In genomic region chr9:7328453-7328852, GRCh38 we compare ENCODE assay signal across 25 cellular contexts.
"Had no signal": no experiment of that assay in that cellular context is flagged by ENCODE, and none has a peak within 500 bp of the region (broad histone marks: within the 10 kb centered on the region; RNA-seq: fewer than 3 reads in every experiment).

No MANE protein-coding gene starts in this region.

- H3K27ac Mint-ChIP-seq: activated CD4-positive, alpha-beta T cell treated with anti-CD3 and anti-CD28 coated beads, Interleukin-2, amount 10 ng/mL, durations not matched to agents 24 days and 14 days; activated naive CD8-positive, alpha-beta T cell treated with anti-CD3 and anti-CD28 coated beads, Interleukin-2, amount 10 ng/mL, durations not matched to agents 7 days and 5 days; activated T-cell treated with anti-CD3 and anti-CD28 coated beads, Interleukin-2, amount 50 U/mL, for 72 hours; activated T-helper 2 cell treated with anti-CD3 and anti-CD28 coated beads, Interferon-gamma antibody, Interleukin-2, Interleukin-4, amounts not matched to agents 10 μg/mL and 5 μg/mL and 100 μg/mL, durations not matched to agents 14 hours and 24 hours and 36 hours; T-helper 17 cell; WTC11 had no signal

- H3K27me3 Mint-ChIP-seq: T-helper 17 cell had no signal

- H3K9me3 ChIP-seq: adrenal gland had no signal

- H3K4me1 Mint-ChIP-seq: activated CD4-positive, alpha-beta T cell treated with anti-CD3 and anti-CD28 coated beads, Interleukin-2, amount 10 ng/mL, durations not matched to agents 24 days and 14 days; activated naive CD8-positive, alpha-beta T cell treated with anti-CD3 and anti-CD28 coated beads, Interleukin-2, amount 10 ng/mL, durations not matched to agents 7 days and 5 days; T-helper 17 cell; WTC11 had no signal

- ATAC-seq: activated T-cell treated with anti-CD3 and anti-CD28 coated beads, Interleukin-2, amount 50 U/mL, for 72 hours; PC-3; T-helper 17 cell; WTC11 had no signal

- H3K4me3 Mint-ChIP-seq: activated CD4-positive, alpha-beta T cell treated with anti-CD3 and anti-CD28 coated beads, Interleukin-2, amount 10 ng/mL, durations not matched to agents 24 days and 14 days; activated naive CD8-positive, alpha-beta T cell treated with anti-CD3 and anti-CD28 coated beads, Interleukin-2, amount 10 ng/mL, durations not matched to agents 7 days and 5 days; activated T-cell treated with anti-CD3 and anti-CD28 coated beads, Interleukin-2, amount 50 U/mL, for 72 hours; T-helper 17 cell; WTC11 had no signal

- H3K4me3 ChIP-seq: adrenal gland, breast epithelium had no signal

- H3K36me3 ChIP-seq: adrenal gland, breast epithelium had no signal

- H3K27ac ChIP-seq: adrenal gland, breast epithelium had no signal

- H3K27me3 ChIP-seq: adrenal gland, breast epithelium had no signal

- DNase-seq: activated CD4-positive, alpha-beta T cell treated with anti-CD3 and anti-CD28 coated beads, Interleukin-2, amount 10 ng/mL, durations not matched to agents 24 days and 14 days; activated CD4-positive, alpha-beta T cell treated with anti-CD3 and anti-CD28 coated beads, Interleukin-2, amount 50 U/mL, for 48 hours; activated CD4-positive, CD25-positive, alpha-beta regulatory T cell treated with anti-CD3 and anti-CD28 coated beads, Interleukin-2, amount 50 U/mL, for 72 hours; activated naive CD4-positive, alpha-beta T cell treated with anti-CD3 and anti-CD28 coated beads, Interleukin-2, amount 50 U/mL, for 16 hours; activated naive CD8-positive, alpha-beta T cell treated with anti-CD3 and anti-CD28 coated beads, Interleukin-2, amount 10 ng/mL, durations not matched to agents 7 days and 5 days; activated T-cell treated with anti-CD3 and anti-CD28 coated beads for 4 hours; activated T-cell treated with anti-CD3 and anti-CD28 coated beads, Interleukin-2, amount 50 U/mL, for 72 hours; adrenal gland; anterior cingulate cortex; caudate nucleus; MM.1S; NCI-H1105; NCI-H1436; NCI-H1694 treated with DMSO at 0.1 percent for 48 hours; NCI-H2081 treated with DMSO at 0.1 percent for 48 hours; NCI-H226; NCI-H526; NCI-H82; PC-3; SIG-M5; T-helper 17 cell; T-helper 9 cell had no signal

- H3K4me1 ChIP-seq: adrenal gland, breast epithelium had no signal

- H3K36me3 Mint-ChIP-seq: activated naive CD8-positive, alpha-beta T cell treated with anti-CD3 and anti-CD28 coated beads, Interleukin-2, amount 10 ng/mL, durations not matched to agents 7 days and 5 days; WTC11 had no signal

- H3K9me3 Mint-ChIP-seq: activated CD4-positive, alpha-beta T cell treated with anti-CD3 and anti-CD28 coated beads, Interleukin-2, amount 10 ng/mL, durations not matched to agents 24 days and 14 days; activated naive CD8-positive, alpha-beta T cell treated with anti-CD3 and anti-CD28 coated beads, Interleukin-2, amount 10 ng/mL, durations not matched to agents 7 days and 5 days; activated T-cell treated with anti-CD3 and anti-CD28 coated beads, Interleukin-2, amount 50 U/mL, for 72 hours; activated T-helper 2 cell treated with anti-CD3 and anti-CD28 coated beads, Interferon-gamma antibody, Interleukin-2, Interleukin-4, amounts not matched to agents 10 μg/mL and 5 μg/mL and 100 μg/mL, durations not matched to agents 14 hours and 24 hours and 36 hours had no signal
